21 cellular contexts compared by ENCODE assay signal in the genomic region with DNA sequence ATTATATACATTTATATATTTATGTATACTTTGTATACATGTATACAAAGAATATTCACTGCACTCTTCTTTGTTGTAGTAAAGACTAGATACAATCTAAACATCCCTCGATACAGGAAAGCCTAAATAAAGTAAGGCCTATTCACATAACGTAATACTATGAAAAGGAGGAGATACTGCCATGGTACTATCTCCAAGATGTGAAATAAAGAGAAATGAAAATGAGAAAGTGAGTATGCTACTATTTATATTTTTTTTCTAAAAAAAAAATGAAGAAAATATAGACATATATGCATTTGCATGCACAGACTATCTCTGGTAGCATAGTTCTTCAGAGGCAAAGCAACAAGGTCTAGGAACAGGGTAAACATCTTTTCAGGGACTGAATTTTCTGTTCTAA. TPM values are rescaled to one million over a fixed set of nuclear protein-coding genes. Genes with fewer than 3 reads are reported as not detected.
DNase-seq lines count a peak whose midpoint lies in the region; ATAC-seq lines count a peak whose summit lies in the region.
"Had no signal": no experiment of that assay in that cellular context is flagged by ENCODE, and none has a peak within 500 bp of the region (broad histone marks: within the 10 kb centered on the region; RNA-seq: fewer than 3 reads in every experiment).

No MANE protein-coding gene starts in this region.

- DNase-seq in activated CD8-positive, alpha-beta memory T cell treated with anti-CD3 and anti-CD28 coated beads for 24 hours, result no peak
- DNase-seq in Right ventricle myocardium superior (no peak), AG08395 (ENCODE audit: low spot score) (no peak)
- DNase-seq: BE2C; C1 segment of cervical spinal cord; CD4-positive, alpha-beta memory T cell; CD4-positive, CD25-positive, alpha-beta regulatory T cell; CD8-positive, alpha-beta memory T cell; COR-L47; DMS 273 treated with DMSO at 0.1 percent for 48 hours; DMS153; DMS53; DMS79; DND-41; EL; GDM1 had no signal

- ATAC-seq in GM18519 (IDR thresholded peaks at IDR 0.05; ENCODE audit: low FRiP score, unreplicated experiment) (peak; percentile 36), GM19351 (IDR thresholded peaks at IDR 0.05; ENCODE audit: unreplicated experiment) (peak; percentile 73), GM21786 (IDR thresholded peaks at IDR 0.05; ENCODE audit: unreplicated experiment) (peak; percentile 47), HG02885 (IDR thresholded peaks at IDR 0.05; ENCODE audit: poor library complexity, unreplicated experiment) (peak; percentile 73), Right ventricle myocardium superior (ENCODE audit: poor library complexity) (no peak)
- ATAC-seq: A549 had no signal

- intact Hi-C loops in Right ventricle myocardium superior (cut with DNase I), result no loop called here

RNA-seq across cellular contexts. Expression of a gene that starts 19.4 kb away (rescaled TPM):
- 25.1 TPM for total RNA-seq in Right ventricle myocardium superior

RNA-seq across cellular contexts. Expression of a gene that starts 50.5 kb away (rescaled TPM):
- 9.5 TPM for total RNA-seq in Right ventricle myocardium superior
